ENCODE assay signal across 1 cellular context in the genomic region with DNA sequence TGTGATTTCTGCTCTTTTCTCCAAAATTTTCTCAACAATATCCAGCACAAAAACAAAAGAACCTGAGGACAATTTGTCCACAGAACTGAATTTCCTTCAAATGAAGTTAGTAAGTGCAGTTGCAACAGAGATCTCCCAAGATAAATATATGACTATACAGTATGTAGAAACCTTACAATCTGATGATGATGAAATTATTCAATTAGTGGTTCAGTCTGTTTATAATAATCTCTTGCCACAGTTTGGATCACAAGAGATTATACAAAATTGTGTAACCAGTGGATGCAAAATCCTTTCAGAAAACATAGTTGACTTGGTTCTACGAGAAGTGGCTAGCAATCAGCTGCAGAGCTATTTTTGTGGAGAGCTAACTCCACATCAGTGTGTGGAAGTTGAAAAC.
TF ChIP-seq lines count a peak whose summit lies in the region.

No MANE protein-coding gene starts in this region.

TF ChIP-seq in HepG2, 621 proteins besides CTCF, POLR2A, EP300 and RAD21 (continued from another document):
- TF ChIP-seq SSRP1 (CRISPR knock-in tag; IDR thresholded peaks at IDR 0.05), result no peak
- no peak for TF ChIP-seq ZBTB7B (CRISPR knock-in tag; IDR thresholded peaks at IDR 0.05)
- 0 out of 2 replicates have a peak, but pooled peaks have one; percentile 22 for TF ChIP-seq CEBPB (IDR thresholded peaks at IDR 0.05; ENCODE audit: borderline replicate concordance, low read depth, low read length)
- TF ChIP-seq, protein P1, sequence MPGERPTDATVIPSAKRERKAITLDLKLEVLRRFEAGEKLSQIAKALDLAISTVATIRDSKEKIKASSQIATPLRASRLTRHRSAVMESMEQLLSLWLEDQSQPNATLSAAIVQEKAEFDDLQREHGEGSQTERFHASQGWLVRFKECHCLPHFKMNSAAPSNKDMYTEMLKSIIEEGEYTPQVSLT (CRISPR knock-in tag; IDR thresholded peaks at IDR 0.05; ENCODE audit: borderline replicate concordance, low read depth), result no peak
